Comparison of ENCODE assay signal across 13 cellular contexts in genomic region chr15:77981281-77982126, GRCh38.
A peak's percentile ranks its signal among the peaks of the same experiment; 100 is the strongest.
DNase-seq lines count a peak whose midpoint lies in the region; ATAC-seq and TF ChIP-seq lines count a peak whose summit lies in the region.
"Had no signal": no experiment of that assay in that cellular context is flagged by ENCODE, and none has a peak within 500 bp of the region (broad histone marks: within the 10 kb centered on the region; RNA-seq: fewer than 3 reads in every experiment).

No MANE protein-coding gene starts in this region.

- peak overlapping the region; percentile 37 for H3K27ac Mint-ChIP-seq in stimulated activated effector memory CD8-positive, alpha-beta T cell treated with anti-CD3 and anti-CD28 coated beads, Interleukin-12 subunit alpha, Interleukin-12 subunit beta, amount 100 ng/mL, for 72 hours
- H3K27ac Mint-ChIP-seq: HFFc6 had no signal

- DNase-seq in activated CD8-positive, alpha-beta memory T cell treated with anti-CD3 and anti-CD28 coated beads, Interleukin-2, amount 50 U/mL, for 48 hours: peak; percentile 37
- no peak for DNase-seq in activated CD8-positive, alpha-beta memory T cell treated with anti-CD3 and anti-CD28 coated beads, Interleukin-2, amount 50 U/mL, for 4 hours
- peak; percentile 83 for DNase-seq in mesenteric fat pad (ENCODE audit: low spot score)
- DNase-seq in stimulated activated effector memory CD8-positive, alpha-beta T cell treated with anti-CD3 and anti-CD28 coated beads, Interleukin-12 subunit alpha, Interleukin-12 subunit beta, amount 100 ng/mL, for 72 hours (ENCODE audit: low spot score in 2 of 2): no peak
- no peak for DNase-seq in DMS79 treated with DMSO at 0.1 percent for 48 hours (lab: John Stamatoyannopoulos, UW)
- DNase-seq: Caco-2; CD8-positive, alpha-beta memory T cell; GF-D8; HCEC 1CT; HFFc6 had no signal

- peaks cover 11% of the 10 kb centered on the region for H3K4me1 Mint-ChIP-seq in stimulated activated effector memory CD8-positive, alpha-beta T cell treated with anti-CD3 and anti-CD28 coated beads, Interleukin-12 subunit alpha, Interleukin-12 subunit beta, amount 100 ng/mL, for 72 hours
- H3K4me1 Mint-ChIP-seq: CD14-positive monocyte had no signal

- no peak for ATAC-seq in stimulated activated effector memory CD8-positive, alpha-beta T cell treated with anti-CD3 and anti-CD28 coated beads, Interleukin-12 subunit alpha, Interleukin-12 subunit beta, amount 100 ng/mL, for 72 hours
- ATAC-seq in SK-N-SH treated with all-trans-retinoic acid at 6 μM for 48 hours (no peak), HG02981 (IDR thresholded peaks at IDR 0.05; ENCODE audit: unreplicated experiment) (no peak)

- peaks cover 4% of the 10 kb centered on the region for H3K36me3 Mint-ChIP-seq in stimulated activated effector memory CD8-positive, alpha-beta T cell treated with anti-CD3 and anti-CD28 coated beads, Interleukin-12 subunit alpha, Interleukin-12 subunit beta, amount 100 ng/mL, for 72 hours
- H3K36me3 Mint-ChIP-seq: CD14-positive monocyte; CD8-positive, alpha-beta memory T cell had no signal

- H3K9me3 Mint-ChIP-seq in stimulated activated effector memory CD8-positive, alpha-beta T cell treated with anti-CD3 and anti-CD28 coated beads, Interleukin-12 subunit alpha, Interleukin-12 subunit beta, amount 100 ng/mL, for 72 hours: no peaks in the 10 kb centered on the region
- H3K9me3 Mint-ChIP-seq: CD14-positive monocyte; CD8-positive, alpha-beta memory T cell; HFFc6 had no signal

- H3K4me3 Mint-ChIP-seq in stimulated activated effector memory CD8-positive, alpha-beta T cell treated with anti-CD3 and anti-CD28 coated beads, Interleukin-12 subunit alpha, Interleukin-12 subunit beta, amount 100 ng/mL, for 72 hours: no peak overlapping the region
- H3K4me3 Mint-ChIP-seq: CD14-positive monocyte, HFFc6 had no signal

TF ChIP-seq in SK-N-SH treated with all-trans-retinoic acid at 6 μM for 48 hours, 23 proteins besides CTCF, POLR2A, EP300 and RAD21:
- TF ChIP-seq ZNF70 (CRISPR knock-in tag; IDR thresholded peaks at IDR 0.05) (no peak), CSDC2 (CRISPR knock-in tag; IDR thresholded peaks at IDR 0.05) (no peak)

Comparison
In these comparisons a context has a peak if more than half of its experiments do, and no peak if none do; other contexts are left out.
1. DNase-seq: peak in activated CD8-positive, alpha-beta memory T cell treated with anti-CD3 and anti-CD28 coated beads, Interleukin-2, amount 50 U/mL, for 48 hours (single experiment) and mesenteric fat pad (single experiment); none in activated CD8-positive, alpha-beta memory T cell treated with anti-CD3 and anti-CD28 coated beads, Interleukin-2, amount 50 U/mL, for 4 hours (single experiment), stimulated activated effector memory CD8-positive, alpha-beta T cell treated with anti-CD3 and anti-CD28 coated beads, Interleukin-12 subunit alpha, Interleukin-12 subunit beta, amount 100 ng/mL, for 72 hours (0 of 2) and DMS79 treated with DMSO at 0.1 percent for 48 hours (single experiment).